In genomic region chr17:7241783-7242716, GRCh38 we compare ENCODE assay signal across 8 cellular contexts. TPM values are rescaled to one million over a fixed set of nuclear protein-coding genes. Genes with fewer than 3 reads are reported as not detected.
DNase-seq lines count a peak whose midpoint lies in the region; ATAC-seq and TF ChIP-seq lines count a peak whose summit lies in the region.

GABARAP (minus strand) TSS chr17:7242449; CDS start chr17:7242330, 119 bp downstream.

- H3K4me1 Mint-ChIP-seq in chondrocyte (ENCODE audit: low read depth): peaks cover 38% of the 10 kb centered on the region

- peak within 1 kb of the TSS; percentile 87 for H3K4me3 Mint-ChIP-seq in chondrocyte (ENCODE audit: unreplicated experiment)

- no peaks in the 10 kb centered on the region for H3K27me3 ChIP-seq in kidney epithelial cell (ENCODE audit: control insufficient read depth, insufficient read depth, low read length)

- in situ Hi-C loops in GM13976 (cut with MboI; ENCODE audit: low sequenced_read_pairs, unreplicated experiment): no loop called here

- H3K27ac Mint-ChIP-seq in chondrocyte (ENCODE audit: unreplicated experiment): peak within 1 kb of the TSS; percentile 100

- TF ChIP-seq CTCF in GM13976 (IDR thresholded peaks at IDR 0.05; ENCODE audit: borderline replicate concordance, control extremely low read depth, extremely low read depth, insufficient read depth, missing control alignments): no peak
- no peak for TF ChIP-seq CTCF in chondrocyte (IDR thresholded peaks at IDR 0.05)
- TF ChIP-seq CTCF in kidney epithelial cell (IDR thresholded peaks at IDR 0.05; ENCODE audit: insufficient read depth, low read length, poor library complexity, severe bottlenecking): no peak

- peaks cover 26% of the 10 kb centered on the region for H3K36me3 Mint-ChIP-seq in chondrocyte (ENCODE audit: low read depth)

- H3K27me3 Mint-ChIP-seq in chondrocyte (ENCODE audit: low read depth): no peaks in the 10 kb centered on the region

- H3K9me3 Mint-ChIP-seq in chondrocyte (ENCODE audit: low read depth): no peaks in the 10 kb centered on the region

- no peaks in the 10 kb centered on the region for H3K36me3 ChIP-seq in kidney epithelial cell (ENCODE audit: control insufficient read depth, insufficient read depth, low read length)

- DNase-seq in GM13976 (ENCODE audit: low spot score) (peak; percentile 81), NCI-H446 (lab: John Stamatoyannopoulos, UW) (peak; percentile 84 to 91), chondrocyte (ENCODE audit: low spot score) (no peak), kidney epithelial cell (ENCODE audit: low read depth) (no peak)
- DNase-seq in activated CD4-positive, alpha-beta T cell treated with anti-CD3 and anti-CD28 coated beads for 24 hours (ENCODE audit: low read depth in 2 of 2): peak; percentile 90 to 92
- peak; percentile 93 for DNase-seq in stimulated activated CD4-positive, alpha-beta T cell treated with anti-CD3 and anti-CD28 coated beads, Interleukin-15, amount 100 ng/mL, for 24 hours

- H3K4me3 ChIP-seq in kidney epithelial cell (ENCODE audit: low read depth, low read length): peak within 1 kb of the TSS; percentile 89

- peak; percentile 35 for ATAC-seq in HG03097 (IDR thresholded peaks at IDR 0.05; ENCODE audit: low FRiP score, unreplicated experiment)
- ATAC-seq in GM18868 (IDR thresholded peaks at IDR 0.05; ENCODE audit: unreplicated experiment): no peak

RNA-seq across cellular contexts. Expression of gene GABARAP, which starts in this region (rescaled TPM):
- total RNA-seq in chondrocyte (449 to 459 TPM (median 455 TPM) in 3 replicates), kidney epithelial cell (277 and 595 TPM in 2 replicates)

Comparison
In these comparisons a context has a peak if more than half of its experiments do, and no peak if none do; other contexts are left out.
1. DNase-seq: peak in GM13976 (single experiment), NCI-H446 (2 of 2), activated CD4-positive, alpha-beta T cell treated with anti-CD3 and anti-CD28 coated beads for 24 hours (2 of 2) and stimulated activated CD4-positive, alpha-beta T cell treated with anti-CD3 and anti-CD28 coated beads, Interleukin-15, amount 100 ng/mL, for 24 hours (single experiment); none in chondrocyte (single experiment) and kidney epithelial cell (single experiment).